Comparison of ENCODE assay signal across 5 cellular contexts in genomic region chr16:77302249-77302648, GRCh38.
"Had no signal": no experiment of that assay in that cellular context is flagged by ENCODE, and none has a peak within 500 bp of the region (broad histone marks: within the 10 kb centered on the region; RNA-seq: fewer than 3 reads in every experiment).

No MANE protein-coding gene starts in this region.

- ATAC-seq: GM23338 had no signal

- H3K4me2 ChIP-seq: GM23338 had no signal

- FAIRE-seq: H54, HTR-8/SVneo had no signal

- H2AFZ ChIP-seq: GM23338 had no signal

- H3K4me3 ChIP-seq: GM23338 had no signal

- DNase-seq: H9, KBM-7 had no signal
